21 cellular contexts compared by ENCODE assay signal in the genomic region with DNA sequence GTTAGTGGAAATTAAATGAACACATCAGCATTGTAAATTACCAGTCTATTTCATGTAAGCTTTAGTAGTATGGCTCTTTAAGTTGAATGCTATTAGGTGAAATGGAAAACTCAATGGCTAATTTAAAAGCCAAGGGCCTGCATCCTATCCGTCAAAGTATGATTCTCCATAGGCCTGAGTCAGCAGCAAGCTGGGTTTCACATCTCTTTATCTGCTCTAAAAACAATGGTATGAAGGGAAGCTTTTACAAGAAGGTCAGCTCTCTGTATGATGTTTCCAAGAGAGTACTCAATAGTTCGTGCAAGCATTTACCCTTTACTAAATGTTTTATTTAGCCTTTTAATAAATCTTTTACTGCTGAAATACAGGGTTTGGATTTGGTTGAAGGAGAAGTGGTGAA.
DNase-seq lines count a peak whose midpoint lies in the region; ATAC-seq and TF ChIP-seq lines count a peak whose summit lies in the region.
"Had no signal": no experiment of that assay in that cellular context is flagged by ENCODE, and none has a peak within 500 bp of the region (broad histone marks: within the 10 kb centered on the region; RNA-seq: fewer than 3 reads in every experiment).

No MANE protein-coding gene starts in this region.

- H3K27me3 Mint-ChIP-seq in activated T-helper 17 cell treated with anti-CD3 and anti-CD28 coated beads, Interleukin-2, amount 50 U/mL, for 72 hours: peaks cover 36% of the 10 kb centered on the region

- POLR2A ChIA-PET in SK-N-SH (lab: Yijun Ruan, JAX): no interaction called here

- no peaks in the 10 kb centered on the region for H3K9me3 ChIP-seq in SK-N-SH
- H3K9me3 ChIP-seq in mesodermal cell (ENCODE audit: control insufficient read depth, low read length): no peaks in the 10 kb centered on the region

- no peak overlapping the region for H3K27ac Mint-ChIP-seq in activated T-helper 17 cell treated with anti-CD3 and anti-CD28 coated beads, Interleukin-2, amount 50 U/mL, for 72 hours

- H3K27ac ChIP-seq in SK-N-SH (ENCODE audit: low read depth in 2 of 2, low read length in 1 of 2): peak overlapping the region; percentile 41 to 83
- H3K27ac ChIP-seq in mesodermal cell (ENCODE audit: low read depth, low read length, severe bottlenecking): peak overlapping the region; percentile 2
- H3K27ac ChIP-seq: 22Rv1, KMS-11 had no signal

- H3K9me3 Mint-ChIP-seq in activated T-helper 17 cell treated with anti-CD3 and anti-CD28 coated beads, Interleukin-2, amount 50 U/mL, for 72 hours: no peaks in the 10 kb centered on the region

- CTCF ChIA-PET in SK-N-SH (lab: Yijun Ruan, JAX): interaction anchor here (0.6 to 2.3 kb wide), 3 partner anchors 14 to 311 kb away, joined by 3 to 6 read pairs (median 3); no protein-coding TSS in a partner anchor

- peaks cover 6% of the 10 kb centered on the region for H3K4me1 Mint-ChIP-seq in activated T-helper 17 cell treated with anti-CD3 and anti-CD28 coated beads, Interleukin-2, amount 50 U/mL, for 72 hours

- H3K4me1 ChIP-seq in SK-N-SH (ENCODE audit: control insufficient read depth in 1 of 2, insufficient read depth in 2 of 2, low read depth in 1 of 2, low read length in 1 of 2): peaks cover 32 to 49% of the 10 kb centered on the region in 2 experiments
- H3K4me1 ChIP-seq in mesodermal cell (ENCODE audit: control insufficient read depth, insufficient read depth, low read length, poor library complexity, severe bottlenecking): peaks cover 7% of the 10 kb centered on the region

- DNase-seq in SK-N-SH: no peak
- DNase-seq in cardiac fibroblast (ENCODE audit: low read depth in 2 of 2): peak; percentile 31 to 70
- no peak for DNase-seq in NK-92 treated with Interleukin-12 subunit alpha and Interleukin-12 subunit beta, amount 100 ng/mL, for 24 hours (lab: John Stamatoyannopoulos, UW)
- no peak for DNase-seq in HPDE6-E6E7 (ENCODE audit: extremely low spot score)
- no peak for DNase-seq in NCI-H1092 (lab: John Stamatoyannopoulos, UW)
- DNase-seq: ACHN, HCEC 1CT, MM.1S, NCI-H1048, NCI-H1417 treated with DMSO at 0.1 percent for 48 hours, NCI-H1694 treated with DMSO at 0.1 percent for 48 hours, NCI-H2081, NCI-H2227 treated with DMSO at 0.1 percent for 48 hours, NCI-H526 treated with DMSO at 0.1 percent for 48 hours, SHP77 treated with DMSO at 0.1 percent for 48 hours had no signal

- H2AFZ ChIP-seq in SK-N-SH (ENCODE audit: low read depth): no peak overlapping the region

- no peak overlapping the region for H3K4me3 Mint-ChIP-seq in activated T-helper 17 cell treated with anti-CD3 and anti-CD28 coated beads, Interleukin-2, amount 50 U/mL, for 72 hours

- peaks cover 98% of the 10 kb centered on the region for H3K79me2 ChIP-seq in SK-N-SH (ENCODE audit: insufficient read depth)

- H3K9me2 ChIP-seq in SK-N-SH: no peaks in the 10 kb centered on the region

- no peak for TF ChIP-seq EP300 in SK-N-SH (IDR thresholded peaks at IDR 0.05; ENCODE audit: borderline replicate concordance in 1 of 2, low read depth in 1 of 2, low read length in 1 of 2)

- peaks cover 65% of the 10 kb centered on the region for H3F3A ChIP-seq in SK-N-SH (replicated peaks; ENCODE audit: insufficient read depth)

- no peak overlapping the region for H3K4me3 ChIP-seq in SK-N-SH (ENCODE audit: low read depth in 2 of 2, low read length in 1 of 2)
- H3K4me3 ChIP-seq in cardiac fibroblast (replicated peaks in 1 of 2; ENCODE audit: low read depth in 2 of 2, low read length in 2 of 2): no peak overlapping the region
- no peak overlapping the region for H3K4me3 ChIP-seq in mesodermal cell (ENCODE audit: extremely low read depth, insufficient read depth, low read length, poor library complexity, severe bottlenecking)

- H3K27me3 ChIP-seq in SK-N-SH (ENCODE audit: insufficient read depth): no peaks in the 10 kb centered on the region

- no peak overlapping the region for H3K4me2 ChIP-seq in SK-N-SH
- H3K4me2 ChIP-seq: KMS-11 had no signal

- no peak for ATAC-seq in SK-N-SH treated with all-trans-retinoic acid at 6 μM for 48 hours
- ATAC-seq in activated T-helper 17 cell treated with anti-CD3 and anti-CD28 coated beads, Interleukin-2, amount 50 U/mL, for 72 hours (replicated peaks): no peak
- ATAC-seq: Panc1 had no signal

- H3K36me3 ChIP-seq in SK-N-SH (replicated peaks in 1 of 2; ENCODE audit: control insufficient read depth in 1 of 2, insufficient read depth in 2 of 2, low read length in 1 of 2): peaks cover 48 to 63% of the 10 kb centered on the region in 2 experiments
- H3K36me3 ChIP-seq in mesodermal cell (ENCODE audit: control insufficient read depth, insufficient read depth, low read length): peaks cover 79% of the 10 kb centered on the region

- WGBS in SK-N-SH (ENCODE audit: low lambda C conversion rate): 83% methylated on average over 2 of the region's 2 CpGs
- WGBS in mesodermal cell (ENCODE audit: insufficient coverage in 2 of 2), 2 experiments: 70% methylated on average over 1 of the region's 2 CpGs; no CpG with 5 or more reads in 1 of the 2 experiments

- TF ChIP-seq RAD21 in SK-N-SH (IDR thresholded peaks at IDR 0.05; ENCODE audit: low read length): no peak

- H3K9ac ChIP-seq in SK-N-SH: no peak overlapping the region
- H3K9ac ChIP-seq: KMS-11 had no signal

- no peak for TF ChIP-seq CTCF in SK-N-SH (IDR thresholded peaks at IDR 0.05)
- TF ChIP-seq CTCF in cardiac fibroblast (IDR thresholded peaks at IDR 0.05; ENCODE audit: low read depth, low read length): no peak

- H3K36me3 Mint-ChIP-seq in activated T-helper 17 cell treated with anti-CD3 and anti-CD28 coated beads, Interleukin-2, amount 50 U/mL, for 72 hours (ENCODE audit: low read depth): no peaks in the 10 kb centered on the region

- peaks cover 88% of the 10 kb centered on the region for H4K20me1 ChIP-seq in SK-N-SH (ENCODE audit: insufficient read depth)

TF ChIP-seq in SK-N-SH, 30 proteins besides CTCF, POLR2A, EP300 and RAD21 (continues in another document):
- no peak for TF ChIP-seq NRF1 (IDR thresholded peaks at IDR 0.05; ENCODE audit: low read depth, low read length)
- TF ChIP-seq TEAD4 (IDR thresholded peaks at IDR 0.05; ENCODE audit: borderline replicate concordance, insufficient read depth): no peak
- TF ChIP-seq JUND (IDR thresholded peaks at IDR 0.05): no peak
- TF ChIP-seq, protein P1, sequence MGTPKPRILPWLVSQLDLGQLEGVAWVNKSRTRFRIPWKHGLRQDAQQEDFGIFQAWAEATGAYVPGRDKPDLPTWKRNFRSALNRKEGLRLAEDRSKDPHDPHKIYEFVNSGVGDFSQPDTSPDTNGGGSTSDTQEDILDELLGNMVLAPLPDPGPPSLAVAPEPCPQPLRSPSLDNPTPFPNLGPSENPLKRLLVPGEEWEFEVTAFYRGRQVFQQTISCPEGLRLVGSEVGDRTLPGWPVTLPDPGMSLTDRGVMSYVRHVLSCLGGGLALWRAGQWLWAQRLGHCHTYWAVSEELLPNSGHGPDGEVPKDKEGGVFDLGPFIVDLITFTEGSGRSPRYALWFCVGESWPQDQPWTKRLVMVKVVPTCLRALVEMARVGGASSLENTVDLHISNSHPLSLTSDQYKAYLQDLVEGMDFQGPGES (IDR thresholded peaks at IDR 0.05; ENCODE audit: low read depth, low read length): no peak
- no peak for TF ChIP-seq NFIC (IDR thresholded peaks at IDR 0.05; ENCODE audit: borderline replicate concordance)

TF ChIP-seq in SK-N-SH treated with all-trans-retinoic acid at 6 μM for 48 hours, 23 proteins besides CTCF, POLR2A, EP300 and RAD21:
- no peak for TF ChIP-seq ESRRG (CRISPR knock-in tag; IDR thresholded peaks at IDR 0.05)
- TF ChIP-seq SNAI2 (CRISPR knock-in tag; IDR thresholded peaks at IDR 0.05): no peak
- TF ChIP-seq, protein P2, sequence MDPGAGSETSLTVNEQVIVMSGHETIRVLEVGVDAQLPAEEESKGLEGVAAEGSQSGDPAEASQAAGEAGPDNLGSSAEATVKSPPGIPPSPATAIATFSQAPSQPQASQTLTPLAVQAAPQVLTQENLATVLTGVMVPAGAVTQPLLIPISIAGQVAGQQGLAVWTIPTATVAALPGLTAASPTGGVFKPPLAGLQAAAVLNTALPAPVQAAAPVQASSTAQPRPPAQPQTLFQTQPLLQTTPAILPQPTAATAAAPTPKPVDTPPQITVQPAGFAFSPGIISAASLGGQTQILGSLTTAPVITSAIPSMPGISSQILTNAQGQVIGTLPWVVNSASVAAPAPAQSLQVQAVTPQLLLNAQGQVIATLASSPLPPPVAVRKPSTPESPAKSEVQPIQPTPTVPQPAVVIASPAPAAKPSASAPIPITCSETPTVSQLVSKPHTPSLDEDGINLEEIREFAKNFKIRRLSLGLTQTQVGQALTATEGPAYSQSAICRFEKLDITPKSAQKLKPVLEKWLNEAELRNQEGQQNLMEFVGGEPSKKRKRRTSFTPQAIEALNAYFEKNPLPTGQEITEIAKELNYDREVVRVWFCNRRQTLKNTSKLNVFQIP (CRISPR knock-in tag; IDR thresholded peaks at IDR 0.05; ENCODE audit: borderline replicate concordance, low read depth): no peak
- no peak for TF ChIP-seq TOX (CRISPR knock-in tag; IDR thresholded peaks at IDR 0.05; ENCODE audit: borderline replicate concordance)
TF ChIP-seq in SK-N-SH treated with all-trans-retinoic acid at 6 μM for 48 hours: peak in this region for 0.

Comparison
In these comparisons a context has a peak if more than half of its experiments do, and no peak if none do; other contexts are left out.
1. DNase-seq: peak in cardiac fibroblast (2 of 2); none in SK-N-SH (single experiment), NK-92 treated with Interleukin-12 subunit alpha and Interleukin-12 subunit beta, amount 100 ng/mL, for 24 hours (single experiment), HPDE6-E6E7 (single experiment) and NCI-H1092 (single experiment).